In genomic region chr16:51674615-51675014, GRCh38 we compare ENCODE assay signal across 30 cellular contexts.
"Had no signal": no experiment of that assay in that cellular context is flagged by ENCODE, and none has a peak within 500 bp of the region (broad histone marks: within the 10 kb centered on the region; RNA-seq: fewer than 3 reads in every experiment).

No MANE protein-coding gene starts in this region.

- H3K4me1 ChIP-seq: adrenal gland had no signal

- ATAC-seq: activated CD8-positive, alpha-beta T cell treated with anti-CD3 and anti-CD28 coated beads for 36 hours; activated naive CD4-positive, alpha-beta T cell treated with anti-CD3 and anti-CD28 coated beads, Interleukin-2, amount 50 U/mL, for 72 hours; activated T-cell treated with anti-CD3 and anti-CD28 coated beads, Interleukin-2, amount 50 U/mL, for 4 hours; activated T-cell treated with anti-CD3 and anti-CD28 coated beads, Interleukin-2, amount 50 U/mL, for 72 hours; activated T-helper 17 cell treated with anti-CD3 and anti-CD28 coated beads, Interleukin-2, amount 50 U/mL, for 72 hours had no signal

- H3K27me3 ChIP-seq: adrenal gland, cardiac muscle cell had no signal

- H3K9me3 ChIP-seq: adrenal gland had no signal

- H3K36me3 ChIP-seq: adrenal gland, cardiac muscle cell had no signal

- H3K4me3 ChIP-seq: adrenal gland, cardiac muscle cell had no signal

- H3K27ac ChIP-seq: adrenal gland, cardiac muscle cell, VCaP had no signal

- DNase-seq: activated B cell treated with CpG ODN at 0.5 μM for 24 hours; activated CD4-positive, alpha-beta memory T cell treated with anti-CD3 and anti-CD28 coated beads for 36 hours; activated CD4-positive, alpha-beta T cell treated with anti-CD3 and anti-CD28 coated beads for 4 hours; activated CD4-positive, alpha-beta T cell treated with anti-CD3 and anti-CD28 coated beads, Interleukin-2, amount 10 ng/mL, durations not matched to agents 24 days and 14 days; activated CD4-positive, alpha-beta T cell treated with anti-CD3 and anti-CD28 coated beads, Interleukin-2, amount 50 U/mL, for 1 hour; activated CD4-positive, alpha-beta T cell treated with anti-CD3 and anti-CD28 coated beads, Interleukin-2, amount 50 U/mL, for 4 hours; activated CD4-positive, CD25-positive, alpha-beta regulatory T cell treated with anti-CD3 and anti-CD28 coated beads, Interleukin-2, amount 50 U/mL, for 72 hours; activated CD8-positive, alpha-beta memory T cell treated with anti-CD3 and anti-CD28 coated beads, Interleukin-2, amount 50 U/mL, for 4 hours; activated CD8-positive, alpha-beta T cell treated with anti-CD3 and anti-CD28 coated beads for 36 hours; activated effector memory CD4-positive, alpha-beta T cell treated with anti-CD3 and anti-CD28 coated beads, Interleukin-2, amount 50 U/mL, for 16 hours; activated gamma-delta T cell treated with Interleukin-2 at 50 U/mL for 16 hours; activated naive CD4-positive, alpha-beta T cell; activated naive CD4-positive, alpha-beta T cell treated with anti-CD3 and anti-CD28 coated beads for 36 hours; activated naive CD4-positive, alpha-beta T cell treated with anti-CD3 and anti-CD28 coated beads, Interleukin-2, amount 50 U/mL, for 16 hours; activated naive CD8-positive, alpha-beta T cell treated with anti-CD3 and anti-CD28 coated beads for 36 hours; activated T-cell treated with anti-CD3 and anti-CD28 coated beads for 4 hours; activated T-cell treated with anti-CD3 and anti-CD28 coated beads, Interleukin-2, amount 50 U/mL, for 1 hour; activated T-cell treated with anti-CD3 and anti-CD28 coated beads, Interleukin-2, amount 50 U/mL, for 4 hours; activated T-cell treated with anti-CD3 and anti-CD28 coated beads, Interleukin-2, amount 50 U/mL, for 72 hours; adrenal gland; amniotic stem cell; aorta; cerebellar nuclear complex; T-helper 1 cell; T-helper 2 cell; T-helper 9 cell had no signal
